1 cellular context compared by ENCODE assay signal in the genomic region with DNA sequence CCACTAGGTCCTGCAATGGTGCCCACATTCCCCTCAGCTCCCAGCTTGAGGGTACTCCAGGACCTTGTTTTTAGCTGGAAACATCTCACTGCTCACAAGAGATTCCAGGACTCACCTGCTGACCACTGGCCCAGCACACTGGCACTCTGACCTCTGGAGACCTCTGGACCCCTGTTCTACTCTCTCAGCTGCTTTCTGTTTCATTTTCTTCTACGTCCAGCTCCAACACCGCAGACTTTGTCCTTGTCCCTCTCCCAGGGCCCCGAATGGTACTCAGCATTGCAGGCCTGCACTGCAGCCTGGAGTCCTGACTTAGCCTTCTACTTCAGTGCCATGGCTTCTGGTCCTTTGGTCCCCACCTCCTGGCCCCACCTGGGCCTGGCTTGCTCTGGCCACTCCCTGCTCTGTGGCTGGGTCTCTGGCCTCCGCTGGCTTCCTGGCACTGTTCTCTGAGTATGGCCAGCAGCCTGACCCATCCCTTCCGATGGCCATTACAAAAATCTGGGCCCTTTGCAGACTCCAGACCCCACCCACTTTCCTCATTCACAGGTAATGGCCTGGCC.
TF ChIP-seq lines count a peak whose summit lies in the region.

No MANE protein-coding gene starts in this region.

TF ChIP-seq in WTC11, 78 proteins besides CTCF, POLR2A, EP300 and RAD21 (continued from another document):
- TF ChIP-seq, protein P1, sequence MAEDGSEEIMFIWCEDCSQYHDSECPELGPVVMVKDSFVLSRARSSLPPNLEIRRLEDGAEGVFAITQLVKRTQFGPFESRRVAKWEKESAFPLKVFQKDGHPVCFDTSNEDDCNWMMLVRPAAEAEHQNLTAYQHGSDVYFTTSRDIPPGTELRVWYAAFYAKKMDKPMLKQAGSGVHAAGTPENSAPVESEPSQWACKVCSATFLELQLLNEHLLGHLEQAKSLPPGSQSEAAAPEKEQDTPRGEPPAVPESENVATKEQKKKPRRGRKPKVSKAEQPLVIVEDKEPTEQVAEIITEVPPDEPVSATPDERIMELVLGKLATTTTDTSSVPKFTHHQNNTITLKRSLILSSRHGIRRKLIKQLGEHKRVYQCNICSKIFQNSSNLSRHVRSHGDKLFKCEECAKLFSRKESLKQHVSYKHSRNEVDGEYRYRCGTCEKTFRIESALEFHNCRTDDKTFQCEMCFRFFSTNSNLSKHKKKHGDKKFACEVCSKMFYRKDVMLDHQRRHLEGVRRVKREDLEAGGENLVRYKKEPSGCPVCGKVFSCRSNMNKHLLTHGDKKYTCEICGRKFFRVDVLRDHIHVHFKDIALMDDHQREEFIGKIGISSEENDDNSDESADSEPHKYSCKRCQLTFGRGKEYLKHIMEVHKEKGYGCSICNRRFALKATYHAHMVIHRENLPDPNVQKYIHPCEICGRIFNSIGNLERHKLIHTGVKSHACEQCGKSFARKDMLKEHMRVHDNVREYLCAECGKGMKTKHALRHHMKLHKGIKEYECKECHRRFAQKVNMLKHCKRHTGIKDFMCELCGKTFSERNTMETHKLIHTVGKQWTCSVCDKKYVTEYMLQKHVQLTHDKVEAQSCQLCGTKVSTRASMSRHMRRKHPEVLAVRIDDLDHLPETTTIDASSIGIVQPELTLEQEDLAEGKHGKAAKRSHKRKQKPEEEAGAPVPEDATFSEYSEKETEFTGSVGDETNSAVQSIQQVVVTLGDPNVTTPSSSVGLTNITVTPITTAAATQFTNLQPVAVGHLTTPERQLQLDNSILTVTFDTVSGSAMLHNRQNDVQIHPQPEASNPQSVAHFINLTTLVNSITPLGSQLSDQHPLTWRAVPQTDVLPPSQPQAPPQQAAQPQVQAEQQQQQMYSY (CRISPR knock-in tag; IDR thresholded peaks at IDR 0.05): no peak
- no peak for TF ChIP-seq JAZF1 (CRISPR knock-in tag; IDR thresholded peaks at IDR 0.05)
- TF ChIP-seq CBFB (CRISPR knock-in tag; IDR thresholded peaks at IDR 0.05; ENCODE audit: low read depth): no peak
- no peak for TF ChIP-seq JUN (CRISPR knock-in tag; IDR thresholded peaks at IDR 0.05)
- no peak for TF ChIP-seq GTF2I (CRISPR knock-in tag; conservative IDR thresholded peaks at IDR 0.05)
- TF ChIP-seq, protein P2, sequence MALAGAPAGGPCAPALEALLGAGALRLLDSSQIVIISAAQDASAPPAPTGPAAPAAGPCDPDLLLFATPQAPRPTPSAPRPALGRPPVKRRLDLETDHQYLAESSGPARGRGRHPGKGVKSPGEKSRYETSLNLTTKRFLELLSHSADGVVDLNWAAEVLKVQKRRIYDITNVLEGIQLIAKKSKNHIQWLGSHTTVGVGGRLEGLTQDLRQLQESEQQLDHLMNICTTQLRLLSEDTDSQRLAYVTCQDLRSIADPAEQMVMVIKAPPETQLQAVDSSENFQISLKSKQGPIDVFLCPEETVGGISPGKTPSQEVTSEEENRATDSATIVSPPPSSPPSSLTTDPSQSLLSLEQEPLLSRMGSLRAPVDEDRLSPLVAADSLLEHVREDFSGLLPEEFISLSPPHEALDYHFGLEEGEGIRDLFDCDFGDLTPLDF (CRISPR knock-in tag; IDR thresholded peaks at IDR 0.05): no peak
